9 cellular contexts compared by ENCODE assay signal in genomic region chr14:58796636-58797429, GRCh38.
DNase-seq lines count a peak whose midpoint lies in the region; ATAC-seq, FAIRE-seq and TF ChIP-seq lines count a peak whose summit lies in the region.
"Had no signal": no experiment of that assay in that cellular context is flagged by ENCODE, and none has a peak within 500 bp of the region (broad histone marks: within the 10 kb centered on the region; RNA-seq: fewer than 3 reads in every experiment).

No MANE protein-coding gene starts in this region.

- H3K27me3 Mint-ChIP-seq in endothelial cell (ENCODE audit: unreplicated experiment) = no peaks in the 10 kb centered on the region

- H3K4me3 Mint-ChIP-seq in endothelial cell (ENCODE audit: unreplicated experiment) = no peak overlapping the region

- DNase-seq in GM12891 (ENCODE audit: insufficient read length, low spot score) = no peak
- peak; percentile 12 for DNase-seq in endothelial cell (ENCODE audit: low spot score)
- no peak for DNase-seq in NCI-H1417 treated with DMSO at 0.1 percent for 48 hours (lab: John Stamatoyannopoulos, UW)
- no peak for DNase-seq in stimulated activated CD4-positive, alpha-beta T cell treated with anti-CD3 and anti-CD28 coated beads, Interleukin-12 subunit alpha, Interleukin-12 subunit beta, amount 100 ng/mL, for 4 hours
- DNase-seq in activated CD4-positive, alpha-beta T cell treated with anti-CD3 and anti-CD28 coated beads, Interleukin-2, amount 50 U/mL, for 4 hours = no peak
- DNase-seq in stimulated activated CD4-positive, alpha-beta T cell treated with anti-CD3 and anti-CD28 coated beads, Interleukin-4, amount 100 ng/mL, for 24 hours = no peak
- DNase-seq: NCI-H1048 had no signal

- no peak overlapping the region for H3K27ac Mint-ChIP-seq in endothelial cell (ENCODE audit: unreplicated experiment)

- no peaks in the 10 kb centered on the region for H3K4me1 Mint-ChIP-seq in endothelial cell (ENCODE audit: unreplicated experiment)

- H3K36me3 Mint-ChIP-seq in endothelial cell (ENCODE audit: low read depth, unreplicated experiment) = no peaks in the 10 kb centered on the region

- FAIRE-seq in GM12891 (lab: Jason Lieb, UNC) = no peak

- no peak for TF ChIP-seq CTCF in endothelial cell (IDR thresholded peaks at IDR 0.05; ENCODE audit: unreplicated experiment)

- TF ChIP-seq POLR2A in GM12891 (IDR thresholded peaks at IDR 0.05; ENCODE audit: low read depth, low read length) = no peak

- peak; percentile 88 for ATAC-seq in GM21423 (IDR thresholded peaks at IDR 0.05; ENCODE audit: unreplicated experiment)
- peak; percentile 90 for ATAC-seq in HG03354 (IDR thresholded peaks at IDR 0.05; ENCODE audit: poor library complexity, severe bottlenecking, unreplicated experiment)

- no peaks in the 10 kb centered on the region for H3K9me3 Mint-ChIP-seq in endothelial cell (ENCODE audit: unreplicated experiment)

TF ChIP-seq in GM12891, 5 proteins besides CTCF, POLR2A, EP300 and RAD21:
- TF ChIP-seq POLR2AphosphoS5 (IDR thresholded peaks at IDR 0.05; ENCODE audit: low read depth, low read length) (no peak), SPI1 (IDR thresholded peaks at IDR 0.05; ENCODE audit: low read depth, low read length) (no peak), POU2F2 (IDR thresholded peaks at IDR 0.05; ENCODE audit: low read depth, low read length) (0 out of 2 replicates have a peak, but pooled peaks have one; percentile 34), PAX5 (IDR thresholded peaks at IDR 0.05; ENCODE audit: insufficient read depth, low read length, severe bottlenecking) (no peak), TAF1 (IDR thresholded peaks at IDR 0.05; ENCODE audit: low read depth, low read length) (no peak)
